In genomic region chr5:68730220-68731010, GRCh38 we compare ENCODE assay signal across 8 cellular contexts.
DNase-seq lines count a peak whose midpoint lies in the region; ATAC-seq and TF ChIP-seq lines count a peak whose summit lies in the region.

No MANE protein-coding gene starts in this region.

- H3K9ac ChIP-seq in IMR-90 (ENCODE audit: low read depth, low read length) = no peak overlapping the region
- H3K9ac ChIP-seq in stomach smooth muscle (ENCODE audit: low read length in 2 of 2) = peak overlapping the region in 1 of 2 donors; percentile 21

- dilution Hi-C loops in IMR-90 (cut with HindIII; ENCODE audit: low sequenced_read_pairs, unreplicated experiment) = no loop called here

- no peak overlapping the region for H3K14ac ChIP-seq in IMR-90 (replicated peaks; ENCODE audit: low read depth, low read length)

- CTCF ChIA-PET in IMR-90 (lab: Yijun Ruan, JAX) = no interaction called here

- H3K9me3 ChIP-seq in IMR-90 (ENCODE audit: control insufficient read depth, insufficient read depth, low read length) (no peaks in the 10 kb centered on the region), stomach smooth muscle (ENCODE audit: control insufficient read depth in 2 of 2, low read length in 2 of 2) (no peaks in the 10 kb centered on the region)

- H3K4me3 ChIP-seq in IMR-90 (ENCODE audit: insufficient read depth, low read depth, low read length) = no peak overlapping the region
- no peak overlapping the region for H3K4me3 ChIP-seq in astrocyte of the cerebellum (ENCODE audit: low read depth, low read length)
- H3K4me3 ChIP-seq in stomach smooth muscle (ENCODE audit: low read length in 2 of 2) = peak overlapping the region; percentile 38 to 47

- no TSS peak for BruUV-seq in IMR-90 (replicated peaks; lab: Mats Ljungman, UMichigan)

- H3K79me1 ChIP-seq in IMR-90 (ENCODE audit: low read depth in 1 of 2, low read length in 2 of 2) = no peaks in the 10 kb centered on the region

- no peak overlapping the region for H2AK5ac ChIP-seq in IMR-90 (ENCODE audit: low read depth, low read length)

- no peak overlapping the region for H3K23ac ChIP-seq in IMR-90 (ENCODE audit: low read depth, low read length)

- WGBS in IMR-90 (ENCODE audit: extremely low coverage in 2 of 2, insufficient read length in 1 of 2), 2 experiments = 29% methylated on average over 3 of the region's 7 CpGs; no CpG with 5 or more reads in 1 of the 2 experiments

- H4K5ac ChIP-seq in IMR-90 (ENCODE audit: low read depth, low read length) = no peak overlapping the region

- H2BK120ac ChIP-seq in IMR-90 (ENCODE audit: low read depth, low read length) = no peak overlapping the region

- intact Hi-C loops in IMR-90 (cut with micrococcal nuclease) = no loop called here
- intact Hi-C loops in posterior vena cava (cut with DNase I) = no loop called here

- H3K4ac ChIP-seq in IMR-90 (ENCODE audit: low read depth, low read length) = no peak overlapping the region

- H3K36me3 ChIP-seq in IMR-90 (ENCODE audit: control insufficient read depth, insufficient read depth, low read length) (no peaks in the 10 kb centered on the region), stomach smooth muscle (ENCODE audit: control insufficient read depth in 2 of 2, insufficient read depth in 2 of 2, low read length in 2 of 2) (no peaks in the 10 kb centered on the region)

- TF ChIP-seq CTCF in IMR-90 (conservative IDR thresholded peaks at IDR 0.05; ENCODE audit: low read depth, low read length) = no peak
- no peak for TF ChIP-seq CTCF in astrocyte of the cerebellum (IDR thresholded peaks at IDR 0.05; ENCODE audit: low read depth, low read length, missing control alignments)

- no peak overlapping the region for H2AFZ ChIP-seq in IMR-90 (replicated peaks; ENCODE audit: low read length, poor library complexity)

- H3K4me1 ChIP-seq in IMR-90 (ENCODE audit: control insufficient read depth, insufficient read depth, low read length) = no peaks in the 10 kb centered on the region
- H3K4me1 ChIP-seq in stomach smooth muscle (ENCODE audit: control insufficient read depth, insufficient read depth, low read length) = peaks cover 5% of the 10 kb centered on the region

- ATAC-seq in IMR-90 (ENCODE audit: low read depth) = peak; percentile 44

- H3K18ac ChIP-seq in IMR-90 (ENCODE audit: low read depth, low read length) = no peak overlapping the region

- TF ChIP-seq RAD21 in IMR-90 (IDR thresholded peaks at IDR 0.05; ENCODE audit: low read length) = no peak

- H3K27ac ChIP-seq in IMR-90 (ENCODE audit: insufficient read depth, low read length) (no peak overlapping the region), stomach smooth muscle (ENCODE audit: low read length) (no peak overlapping the region)

- no peak overlapping the region for H3K4me2 ChIP-seq in IMR-90 (ENCODE audit: low read depth, low read length)

- no peak overlapping the region for H4K91ac ChIP-seq in IMR-90 (ENCODE audit: insufficient read depth, low read depth, low read length)

- POLR2A ChIA-PET in IMR-90 (lab: Charles Lee; ENCODE audit: unreplicated experiment) = no interaction called here

- no peaks in the 10 kb centered on the region for H3K9me1 ChIP-seq in IMR-90 (ENCODE audit: insufficient read depth, low read length)

- TF ChIP-seq POLR2A in IMR-90 (IDR thresholded peaks at IDR 0.05; ENCODE audit: low read depth, low read length) = no peak

- H2BK5ac ChIP-seq in IMR-90 (ENCODE audit: low read depth, low read length, poor library complexity, severe bottlenecking) = no peak overlapping the region

- no peak overlapping the region for H2BK20ac ChIP-seq in IMR-90 (ENCODE audit: low read depth, low read length)

- no peaks in the 10 kb centered on the region for H4K20me1 ChIP-seq in IMR-90 (ENCODE audit: insufficient read depth, low read length)

- H3K27me3 ChIP-seq in IMR-90 (ENCODE audit: control insufficient read depth, insufficient read depth, low read length) = no peaks in the 10 kb centered on the region; the same call in 1 of the 2 replicates
- H3K27me3 ChIP-seq in stomach smooth muscle (ENCODE audit: control insufficient read depth in 1 of 2, insufficient read depth in 2 of 2, low read length in 2 of 2) = no peaks in the 10 kb centered on the region

- in situ Hi-C loops in IMR-90 (cut with MboI; ENCODE audit: low sequenced_read_pairs) (no loop called here), astrocyte of the cerebellum (cut with HindIII; ENCODE audit: low sequenced_read_pairs) (no loop called here)

- H4K8ac ChIP-seq in IMR-90 (ENCODE audit: low read depth in 2 of 2, low read length in 2 of 2) = no peak overlapping the region

- DNase-seq in IMR-90 = peak; percentile 75
- DNase-seq in astrocyte of the cerebellum (ENCODE audit: low read depth) = peak; percentile 84
- peak; percentile 79 for DNase-seq in hepatic stellate cell (ENCODE audit: low spot score)
- no peak for DNase-seq in activated CD4-positive, alpha-beta T cell treated with anti-CD3 and anti-CD28 coated beads for 1 hour
- DNase-seq in activated CD4-positive, CD25-positive, alpha-beta regulatory T cell treated with anti-CD3 and anti-CD28 coated beads, Interleukin-2, amount 50 U/mL, for 72 hours = no peak
- no peak for DNase-seq in activated naive CD4-positive, alpha-beta T cell treated with Interleukin-2 at 50 U/mL for 16 hours
- DNase-seq in posterior vena cava (ENCODE audit: low spot score) = no peak

- H2AK9ac ChIP-seq in IMR-90 (replicated peaks; ENCODE audit: low read depth, low read length, poor library complexity) = no peak overlapping the region

- no peak overlapping the region for H3K56ac ChIP-seq in IMR-90 (ENCODE audit: extremely low read depth, insufficient read depth, low read length)

- no peak overlapping the region for H2BK15ac ChIP-seq in IMR-90 (ENCODE audit: low read depth, low read length)

TF ChIP-seq in IMR-90, 13 proteins besides CTCF, POLR2A, EP300 and RAD21:
- TF ChIP-seq CEBPB (IDR thresholded peaks at IDR 0.05; ENCODE audit: low read depth, low read length) = peak; percentile 33; the same call in 1 of the 2 replicates
- TF ChIP-seq FOS (IDR thresholded peaks at IDR 0.05; ENCODE audit: low read depth, low read length) = no peak

Comparison
In these comparisons a context has a peak if more than half of its experiments do, and no peak if none do; other contexts are left out.
1. DNase-seq: peak in IMR-90 (single experiment), astrocyte of the cerebellum (single experiment) and hepatic stellate cell (single experiment); none in activated CD4-positive, alpha-beta T cell treated with anti-CD3 and anti-CD28 coated beads for 1 hour (single experiment), activated CD4-positive, CD25-positive, alpha-beta regulatory T cell treated with anti-CD3 and anti-CD28 coated beads, Interleukin-2, amount 50 U/mL, for 72 hours (single experiment), activated naive CD4-positive, alpha-beta T cell treated with Interleukin-2 at 50 U/mL for 16 hours (single experiment) and posterior vena cava (single experiment).
2. H3K4me3 ChIP-seq: peak in stomach smooth muscle (2 of 2); none in IMR-90 (single experiment) and astrocyte of the cerebellum (single experiment).